31 cellular contexts compared by ENCODE assay signal in the genomic region with DNA sequence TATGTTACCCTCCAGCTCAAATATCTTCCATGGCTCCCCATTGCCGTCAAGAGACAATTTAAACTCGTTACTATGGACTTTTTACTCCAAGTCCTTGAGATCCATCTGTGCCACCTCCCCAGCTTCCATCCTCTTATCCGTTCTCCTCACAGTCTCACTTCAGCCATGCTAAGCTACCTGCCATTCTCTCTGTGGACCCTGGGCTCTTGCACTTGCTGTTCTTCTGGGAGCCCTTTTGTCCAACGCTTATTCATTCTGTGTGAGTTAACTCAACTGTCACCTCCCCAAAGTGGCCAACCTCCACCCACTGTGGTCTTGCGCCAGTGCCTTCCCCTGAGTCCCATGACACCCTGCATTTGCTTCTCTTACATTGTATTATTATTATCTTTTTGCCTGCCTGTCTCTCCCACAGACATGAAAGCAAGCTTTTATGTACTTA.
DNase-seq lines count a peak whose midpoint lies in the region; ATAC-seq, FAIRE-seq and TF ChIP-seq lines count a peak whose summit lies in the region.
"Had no signal": no experiment of that assay in that cellular context is flagged by ENCODE, and none has a peak within 500 bp of the region (broad histone marks: within the 10 kb centered on the region; RNA-seq: fewer than 3 reads in every experiment).

No MANE protein-coding gene starts in this region.

- no peak overlapping the region for H3K4me2 ChIP-seq in astrocyte (ENCODE audit: low read length)

- no peak for DNase-seq in activated naive CD8-positive, alpha-beta T cell treated with anti-CD3 and anti-CD28 coated beads for 36 hours
- DNase-seq in astrocyte (ENCODE audit: low read depth) = no peak
- DNase-seq in memory B cell (ENCODE audit: low spot score in 2 of 2) = no peak
- peak; percentile 34 for DNase-seq in ureter (ENCODE audit: low spot score)
- DNase-seq in NCI-H446 treated with DMSO at 0.1 percent for 48 hours (lab: John Stamatoyannopoulos, UW) = no peak
- DNase-seq: activated CD4-positive, alpha-beta T cell treated with anti-CD3 and anti-CD28 coated beads, Interleukin-2, amount 50 U/mL, for 48 hours; activated gamma-delta T cell treated with Interleukin-2 at 50 U/mL for 16 hours; AML-193; DND-41; endodermal cell; H9; hypothalamus; left ventricle myocardium superior; midbrain; NCI-H1436; NCI-H2107; NCI-H446; right cardiac atrium; SHP77; stomach; T1000; transverse colon had no signal

- H2AFZ ChIP-seq in astrocyte (ENCODE audit: low read depth, low read length) = no peak overlapping the region

- no peak overlapping the region for H3K27ac ChIP-seq in astrocyte (ENCODE audit: low read depth, low read length)
- H3K27ac ChIP-seq: stomach had no signal

- no peaks in the 10 kb centered on the region for H3K9me3 ChIP-seq in astrocyte (ENCODE audit: insufficient read depth, low read depth, low read length)
- H3K9me3 ChIP-seq: breast epithelium, Caco-2, stomach, transverse colon had no signal

- peaks cover 53% of the 10 kb centered on the region for H3K4me1 Mint-ChIP-seq in activated naive CD8-positive, alpha-beta T cell (ENCODE audit: low read depth)
- peaks cover 56% of the 10 kb centered on the region for H3K4me1 Mint-ChIP-seq in activated naive CD8-positive, alpha-beta T cell treated with anti-CD3 and anti-CD28 coated beads for 36 hours
- H3K4me1 Mint-ChIP-seq in astrocyte (ENCODE audit: low read depth, unreplicated experiment) = peaks cover 45% of the 10 kb centered on the region
- peaks cover 53% of the 10 kb centered on the region for H3K4me1 Mint-ChIP-seq in memory B cell

- no peaks in the 10 kb centered on the region for H4K20me1 ChIP-seq in astrocyte (ENCODE audit: insufficient read depth, low read length)

- no peaks in the 10 kb centered on the region for H3K79me2 ChIP-seq in astrocyte (ENCODE audit: insufficient read depth, low read length)

- no peak overlapping the region for H3K4me3 ChIP-seq in astrocyte (ENCODE audit: insufficient read depth, low read depth, low read length)
- H3K4me3 ChIP-seq: breast epithelium, stomach, transverse colon had no signal

- H3K4me3 Mint-ChIP-seq in activated naive CD8-positive, alpha-beta T cell = no peak overlapping the region
- no peak overlapping the region for H3K4me3 Mint-ChIP-seq in activated naive CD8-positive, alpha-beta T cell treated with anti-CD3 and anti-CD28 coated beads for 36 hours
- H3K4me3 Mint-ChIP-seq in astrocyte (ENCODE audit: unreplicated experiment) = no peak overlapping the region
- peak overlapping the region; percentile 35 for H3K4me3 Mint-ChIP-seq in memory B cell
- H3K4me3 Mint-ChIP-seq: endodermal cell, H9, neural crest cell, WTC11 had no signal

- H3K9ac ChIP-seq in astrocyte (ENCODE audit: low read length) = no peak overlapping the region

- H3K36me3 ChIP-seq in astrocyte (ENCODE audit: insufficient read depth, low read length) = no peaks in the 10 kb centered on the region
- H3K36me3 ChIP-seq: breast epithelium, stomach, transverse colon had no signal

- TF ChIP-seq CTCF in astrocyte (IDR thresholded peaks at IDR 0.05; ENCODE audit: insufficient read depth, low read depth, low read length) = no peak

- H3K27me3 Mint-ChIP-seq in activated naive CD8-positive, alpha-beta T cell = no peaks in the 10 kb centered on the region
- no peaks in the 10 kb centered on the region for H3K27me3 Mint-ChIP-seq in activated naive CD8-positive, alpha-beta T cell treated with anti-CD3 and anti-CD28 coated beads for 36 hours
- H3K27me3 Mint-ChIP-seq in astrocyte (ENCODE audit: low read depth, unreplicated experiment) (no peaks in the 10 kb centered on the region), memory B cell (no peaks in the 10 kb centered on the region)

- H3K36me3 Mint-ChIP-seq in activated naive CD8-positive, alpha-beta T cell = no peaks in the 10 kb centered on the region
- H3K36me3 Mint-ChIP-seq in activated naive CD8-positive, alpha-beta T cell treated with anti-CD3 and anti-CD28 coated beads for 36 hours = no peaks in the 10 kb centered on the region
- H3K36me3 Mint-ChIP-seq in astrocyte (ENCODE audit: low read depth, unreplicated experiment) = no peaks in the 10 kb centered on the region
- no peaks in the 10 kb centered on the region for H3K36me3 Mint-ChIP-seq in memory B cell
- H3K36me3 Mint-ChIP-seq: WTC11 had no signal

- no peaks in the 10 kb centered on the region for H3K27me3 ChIP-seq in astrocyte (ENCODE audit: insufficient read depth, low read length)
- H3K27me3 ChIP-seq: breast epithelium, stomach, transverse colon had no signal

- no peak for FAIRE-seq in astrocyte (lab: Jason Lieb, UNC)
- FAIRE-seq: A204.1, colon had no signal

- H3K27ac Mint-ChIP-seq in activated naive CD8-positive, alpha-beta T cell = peak overlapping the region; percentile 4
- H3K27ac Mint-ChIP-seq in activated naive CD8-positive, alpha-beta T cell treated with anti-CD3 and anti-CD28 coated beads for 36 hours = no peak overlapping the region
- H3K27ac Mint-ChIP-seq in astrocyte (ENCODE audit: unreplicated experiment) = peak overlapping the region; percentile 5
- H3K27ac Mint-ChIP-seq in memory B cell = peak overlapping the region; percentile 80
- H3K27ac Mint-ChIP-seq: H9, WTC11 had no signal

- no peaks in the 10 kb centered on the region for H3K9me3 Mint-ChIP-seq in activated naive CD8-positive, alpha-beta T cell (ENCODE audit: low read depth)
- peaks cover 3% of the 10 kb centered on the region for H3K9me3 Mint-ChIP-seq in activated naive CD8-positive, alpha-beta T cell treated with anti-CD3 and anti-CD28 coated beads for 36 hours
- H3K9me3 Mint-ChIP-seq in astrocyte (ENCODE audit: unreplicated experiment) (no peaks in the 10 kb centered on the region), memory B cell (no peaks in the 10 kb centered on the region)
- H3K9me3 Mint-ChIP-seq: endodermal cell, H9, neural crest cell, WTC11 had no signal

- peaks cover 39% of the 10 kb centered on the region for H3K4me1 ChIP-seq in astrocyte (ENCODE audit: insufficient read depth, low read length)

- no peak for ATAC-seq in memory B cell (ENCODE audit: low read depth)
- no peak for ATAC-seq in GM18520 (IDR thresholded peaks at IDR 0.05; ENCODE audit: unreplicated experiment)
- ATAC-seq in HG03108 (IDR thresholded peaks at IDR 0.05; ENCODE audit: unreplicated experiment) = no peak
- ATAC-seq: left ventricle myocardium superior, right cardiac atrium, WTC11 had no signal
